ENCODE assay signal across 28 cellular contexts in the genomic region with DNA sequence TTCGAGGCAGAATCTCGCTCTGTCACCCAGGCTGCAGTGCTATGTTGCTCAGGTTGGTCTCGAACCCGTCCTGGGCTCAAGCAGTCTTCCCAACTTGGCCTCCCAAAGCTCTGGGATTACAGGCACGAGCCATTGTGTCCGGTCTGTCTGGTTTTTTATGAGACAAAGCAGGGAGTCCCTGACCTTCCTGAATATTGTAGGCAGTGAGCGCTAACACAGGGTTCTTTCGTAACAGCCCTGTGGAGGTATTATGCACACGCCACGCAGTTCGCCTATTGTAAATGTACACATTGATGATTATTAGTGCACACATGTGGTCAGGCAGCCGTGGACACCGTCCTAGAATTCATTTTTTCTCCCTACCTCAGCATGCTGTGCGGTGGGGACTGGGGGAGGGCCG. TPM values are rescaled to one million over a fixed set of nuclear protein-coding genes. Genes with fewer than 3 reads are reported as not detected.
DNase-seq lines count a peak whose midpoint lies in the region; TF ChIP-seq lines count a peak whose summit lies in the region.
"Had no signal": no experiment of that assay in that cellular context is flagged by ENCODE, and none has a peak within 500 bp of the region (broad histone marks: within the 10 kb centered on the region; RNA-seq: fewer than 3 reads in every experiment).

No MANE protein-coding gene starts in this region.

- in situ Hi-C loops in T47D (cut with HindIII; ENCODE audit: low pct_unique_long_range_greater_than_20kb, low sequenced_read_pairs), result no loop called here

- POLR2A ChIA-PET in MCF 10A (lab: Yijun Ruan, JAX), result interaction anchor here (0.6 kb wide), 1 partner anchor 515 kb away, joined by 3 read pairs; no protein-coding TSS in a partner anchor

- no TSS peak for BruUV-seq in MCF 10A (replicated peaks; lab: Mats Ljungman, UMichigan)

- H3K27me3 Mint-ChIP-seq in MCF 10A (ENCODE audit: insufficient read depth, unreplicated experiment), result no peaks in the 10 kb centered on the region

- H3K27ac ChIP-seq in esophagus squamous epithelium, result peak overlapping the region in 3 of 4 donors; percentile 9 to 38 (median 31)
- no peak overlapping the region for H3K27ac ChIP-seq in trophoblast cell (ENCODE audit: low read depth, low read length)
- peak overlapping the region; percentile 54 to 81 for H3K27ac ChIP-seq in tibial artery
- H3K27ac ChIP-seq: HL-60, PC-9 had no signal

- CTCF ChIA-PET in MCF 10A (lab: Yijun Ruan, JAX), result interaction anchor here (0.6 kb wide), 1 partner anchor 1835 kb away, joined by 4 read pairs; no protein-coding TSS in a partner anchor

- no peak overlapping the region for H3K27ac Mint-ChIP-seq in MCF 10A (ENCODE audit: low read depth, unreplicated experiment)
- H3K27ac Mint-ChIP-seq: CD14-positive monocyte had no signal

- no peak overlapping the region for H3K4me3 Mint-ChIP-seq in MCF 10A (ENCODE audit: unreplicated experiment)
- H3K4me3 Mint-ChIP-seq: CD14-positive monocyte; CD8-positive, alpha-beta memory T cell had no signal

- intact Hi-C loops in MCF 10A (cut with micrococcal nuclease), result no loop called here
- intact Hi-C loops in esophagus squamous epithelium (cut with DNase I), result no loop called here
- intact Hi-C loops in tibial artery (cut with DNase I; ENCODE audit: low total_unique reads), result no loop called here

- H3K27me3 ChIP-seq in esophagus squamous epithelium (no peaks in the 10 kb centered on the region), trophoblast cell (ENCODE audit: insufficient read depth, low read length) (no peaks in the 10 kb centered on the region), tibial artery (no peaks in the 10 kb centered on the region)
- H3K27me3 ChIP-seq: BE2C had no signal

- H4K91ac ChIP-seq in trophoblast cell (ENCODE audit: low read depth, low read length), result no peak overlapping the region

- no peak overlapping the region for H4K8ac ChIP-seq in trophoblast cell (ENCODE audit: low read depth, low read length)

- no peak for TF ChIP-seq CTCF in MCF 10A (IDR thresholded peaks at IDR 0.05; ENCODE audit: unreplicated experiment)
- no peak for TF ChIP-seq CTCF in esophagus squamous epithelium (IDR thresholded peaks at IDR 0.05)
- TF ChIP-seq CTCF in tibial artery (IDR thresholded peaks at IDR 0.05), result no peak

- H3K79me2 ChIP-seq in trophoblast cell (ENCODE audit: control insufficient read depth, insufficient read depth, low read length, poor library complexity), result peaks cover 75% of the 10 kb centered on the region

- DNase-seq in T47D (ENCODE audit: low read depth in 1 of 2, low spot score in 1 of 2), result peak; percentile 18 to 69
- DNase-seq in MCF 10A (ENCODE audit: unreplicated experiment), result no peak
- DNase-seq in esophagus squamous epithelium (lab: John Stamatoyannopoulos, UW), result no peak
- peak in 1 of 2 donors; percentile 36 for DNase-seq in trophoblast cell
- no peak for DNase-seq in tibial artery
- no peak for DNase-seq in activated T-cell treated with anti-CD3 and anti-CD28 coated beads, Interleukin-2, amount 50 U/mL, for 48 hours
- no peak for DNase-seq in COLO829 (ENCODE audit: low spot score)
- no peak for DNase-seq in NK-92 (lab: John Stamatoyannopoulos, UW; ENCODE audit: unreplicated experiment)
- DNase-seq: 8988T; ACHN; BE2C; Calu3; CD8-positive, alpha-beta memory T cell; DMS79 treated with DMSO at 0.1 percent for 48 hours; GF-D8; Kasumi-1; NCI-H1048; NCI-H1417; NCI-H1694; NCI-H2029 treated with DMSO at 0.1 percent for 48 hours; NCI-H446 treated with DMSO at 0.1 percent for 48 hours; NCI-H526; NCI-H82; PC-9; RPMI8226; SHP77 had no signal

- no peak overlapping the region for H3K14ac ChIP-seq in trophoblast cell (ENCODE audit: low read length)

- H3K4me1 ChIP-seq in esophagus squamous epithelium (peaks cover 45 to 86% (median 67%) of the 10 kb centered on the region in 3 donors), trophoblast cell (ENCODE audit: control insufficient read depth in 1 of 2, insufficient read depth in 2 of 2, low read length in 2 of 2) (peaks cover 17 to 48% of the 10 kb centered on the region in 2 experiments), tibial artery (peaks cover 0 to 100% (median 93%) of the 10 kb centered on the region in 4 donors)
- H3K4me1 ChIP-seq: BE2C had no signal

- H3K9me3 ChIP-seq in esophagus squamous epithelium, result no peaks in the 10 kb centered on the region
- H3K9me3 ChIP-seq in trophoblast cell (ENCODE audit: insufficient read depth, low read depth, low read length), result peaks cover 2% of the 10 kb centered on the region
- no peaks in the 10 kb centered on the region for H3K9me3 ChIP-seq in tibial artery
- H3K9me3 ChIP-seq: BE2C had no signal

- H3K36me3 Mint-ChIP-seq in MCF 10A (ENCODE audit: insufficient read depth, unreplicated experiment), result no peaks in the 10 kb centered on the region
- H3K36me3 Mint-ChIP-seq: CD14-positive monocyte; CD8-positive, alpha-beta memory T cell had no signal

- no peak overlapping the region for H3K18ac ChIP-seq in trophoblast cell (ENCODE audit: low read length)

- H3K79me1 ChIP-seq in trophoblast cell (ENCODE audit: low read length), result peaks cover 1% of the 10 kb centered on the region

- H3K4me2 ChIP-seq in trophoblast cell (ENCODE audit: low read length), result no peak overlapping the region
- H3K4me2 ChIP-seq: PC-9 had no signal

- H3K4me3 ChIP-seq in esophagus squamous epithelium (no peak overlapping the region), trophoblast cell (ENCODE audit: low read depth, low read length) (no peak overlapping the region), tibial artery (no peak overlapping the region)
- H3K4me3 ChIP-seq: PC-9 had no signal

- peaks cover 0 to 11% (median 0%) of the 10 kb centered on the region in 3 donors for H3K36me3 ChIP-seq in esophagus squamous epithelium
- H3K36me3 ChIP-seq in trophoblast cell (ENCODE audit: control insufficient read depth in 1 of 2, insufficient read depth in 2 of 2, low read length in 2 of 2), result peaks cover 47 to 57% of the 10 kb centered on the region in 2 experiments
- no peaks in the 10 kb centered on the region for H3K36me3 ChIP-seq in tibial artery
- H3K36me3 ChIP-seq: BE2C had no signal

- H2AK5ac ChIP-seq in trophoblast cell (ENCODE audit: low read length), result no peak overlapping the region

- no peak overlapping the region for H2BK12ac ChIP-seq in trophoblast cell (ENCODE audit: low read length)

- peaks cover 32% of the 10 kb centered on the region for H3K4me1 Mint-ChIP-seq in MCF 10A (ENCODE audit: insufficient read depth, unreplicated experiment)
- H3K4me1 Mint-ChIP-seq: CD14-positive monocyte had no signal

- no peak overlapping the region for H2BK5ac ChIP-seq in trophoblast cell (ENCODE audit: low read depth, low read length, poor library complexity)

- H3K9me3 Mint-ChIP-seq in MCF 10A (ENCODE audit: unreplicated experiment), result no peaks in the 10 kb centered on the region
- H3K9me3 Mint-ChIP-seq: CD14-positive monocyte; CD8-positive, alpha-beta memory T cell had no signal

- no peak overlapping the region for H3K9ac ChIP-seq in trophoblast cell (ENCODE audit: low read length)

- no peak overlapping the region for H4K12ac ChIP-seq in trophoblast cell (ENCODE audit: low read depth, low read length)

- H2AFZ ChIP-seq in trophoblast cell (ENCODE audit: insufficient read depth, low read length, poor library complexity), result no peak overlapping the region
- H2AFZ ChIP-seq: PC-9 had no signal

- H3K4ac ChIP-seq in trophoblast cell (ENCODE audit: low read depth, low read length), result peak overlapping the region; percentile 81

- 73 to 83% methylated on average over 11 to 15 of the region's 15 CpGs for WGBS in esophagus squamous epithelium, 2 donors
- WGBS in trophoblast cell (ENCODE audit: extremely low coverage, insufficient coverage, insufficient read length), result no CpG with 5 or more reads among the region's 15 CpGs

- no peak overlapping the region for H2BK120ac ChIP-seq in trophoblast cell (ENCODE audit: insufficient read depth, low read length, poor library complexity)

- no peak overlapping the region for H3K23ac ChIP-seq in trophoblast cell (ENCODE audit: low read length)

- TF ChIP-seq POLR2A in esophagus squamous epithelium (IDR thresholded peaks at IDR 0.05), result no peak

RNA-seq across cellular contexts. Expression of a gene that starts 19.5 kb away (rescaled TPM):
- total RNA-seq in MCF 10A (2022) (8.2 and 16.2 TPM in 2 replicates), esophagus squamous epithelium (10 to 100 TPM; 15.2 to 35.5 (median 25.2) TPM)
- polyA plus RNA-seq in trophoblast cell (2013), result 85.2 and 90.2 TPM in 2 replicates

Comparison
In these comparisons a context has a peak if more than half of its experiments do, and no peak if none do; other contexts are left out.
1. DNase-seq: peak in T47D (2 of 2); none in MCF 10A (single experiment), esophagus squamous epithelium (single experiment), tibial artery (0 of 2), activated T-cell treated with anti-CD3 and anti-CD28 coated beads, Interleukin-2, amount 50 U/mL, for 48 hours (0 of 2), COLO829 (single experiment) and NK-92 (single experiment).